In the genomic region with DNA sequence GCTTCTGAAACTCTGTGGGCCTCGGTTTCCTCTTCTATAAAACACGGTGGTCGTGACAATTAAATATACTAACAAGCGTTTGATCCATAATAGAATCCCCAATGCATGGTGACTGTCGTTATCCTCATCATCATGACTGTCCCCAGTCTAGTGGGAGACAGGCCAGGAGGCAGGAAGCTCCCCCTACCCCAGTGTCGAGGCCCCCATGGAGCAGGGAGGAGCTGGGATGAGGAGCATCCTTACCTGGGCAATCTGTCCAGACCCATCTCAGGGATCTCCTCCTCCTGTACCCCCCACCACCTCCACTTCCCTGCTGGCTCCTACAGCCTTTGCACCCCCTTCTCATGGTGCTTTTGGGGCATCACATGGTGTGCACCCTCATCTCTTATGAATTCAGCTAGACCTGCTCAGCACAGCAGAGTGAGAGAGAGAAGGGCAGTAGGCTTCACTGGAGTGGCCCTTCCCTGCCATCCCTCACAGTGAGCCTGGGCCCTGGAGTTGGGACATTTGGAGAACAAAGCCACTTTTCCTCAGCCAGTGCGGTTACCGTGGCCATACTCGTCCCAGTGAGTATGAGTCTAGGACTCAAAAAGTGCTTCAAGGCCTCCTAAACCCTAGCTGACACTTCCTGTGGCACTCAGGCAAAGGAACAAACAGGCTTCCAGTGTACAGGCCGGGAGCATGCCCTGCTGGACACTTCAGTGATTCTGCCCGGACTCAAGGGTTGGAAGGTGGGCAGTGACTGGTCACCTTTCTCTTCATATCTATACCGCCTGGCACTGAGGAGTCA, we compare ENCODE assay signal across 14 cellular contexts.
A peak's percentile ranks its signal among the peaks of the same experiment; 100 is the strongest.
DNase-seq lines count a peak whose midpoint lies in the region; ATAC-seq and TF ChIP-seq lines count a peak whose summit lies in the region.
"Had no signal": no experiment of that assay in that cellular context is flagged by ENCODE, and none has a peak within 500 bp of the region (broad histone marks: within the 10 kb centered on the region; RNA-seq: fewer than 3 reads in every experiment).

No MANE protein-coding gene starts in this region.

- CTCF ChIA-PET in activated CD4-positive, alpha-beta T cell treated with anti-CD3 and anti-CD28 coated beads for 36 hours (lab: Charles Lee) = interaction anchor here (1.1 to 2.1 kb wide), 5 partner anchors 17 to 139 kb away, joined by 3 to 7 read pairs (median 4); no protein-coding TSS in a partner anchor

- H3K9ac ChIP-seq in OCI-LY3 (ENCODE audit: low read length) = peak overlapping the region; percentile 10; the same call in 1 of the 2 replicates

- H3K27me3 ChIP-seq in OCI-LY3 (ENCODE audit: low read depth, low read length) = no peaks in the 10 kb centered on the region

- no peak overlapping the region for H2AFZ ChIP-seq in OCI-LY3 (ENCODE audit: low read depth, low read length)

- peaks cover 10% of the 10 kb centered on the region for H3K36me3 ChIP-seq in OCI-LY3 (replicated peaks; ENCODE audit: low read depth, low read length)

- no peak for ATAC-seq in activated CD4-positive, alpha-beta T cell treated with anti-CD3 and anti-CD28 coated beads for 36 hours
- ATAC-seq in central memory CD8-positive, alpha-beta T cell (replicated peaks; ENCODE audit: extremely low read depth, poor library complexity, severe bottlenecking) = no peak
- no peak for ATAC-seq in stimulated activated naive CD8-positive, alpha-beta T cell treated with anti-CD3 and anti-CD28 coated beads, Interleukin-15, amount 100 ng/mL, for 72 hours
- ATAC-seq: left cardiac atrium had no signal

- no peak for DNase-seq in activated CD4-positive, alpha-beta T cell treated with anti-CD3 and anti-CD28 coated beads for 36 hours
- DNase-seq in activated CD4-positive, alpha-beta T cell treated with anti-CD3 and anti-CD28 coated beads, Interleukin-2, amount 50 U/mL, for 1 hour = no peak
- DNase-seq in central memory CD8-positive, alpha-beta T cell (ENCODE audit: low spot score in 2 of 2) = no peak
- no peak for DNase-seq in stimulated activated naive CD8-positive, alpha-beta T cell treated with anti-CD3 and anti-CD28 coated beads, Interleukin-15, amount 100 ng/mL, for 72 hours
- DNase-seq in NCI-H187 (lab: John Stamatoyannopoulos, UW) (no peak), NCI-H345 (lab: John Stamatoyannopoulos, UW) (no peak), NCI-H2171 (lab: John Stamatoyannopoulos, UW) (no peak)
- DNase-seq: 8988T, erythroblast, left cardiac atrium, NCI-H226, OCI-M1, right cardiac atrium had no signal

- H3K27ac ChIP-seq in OCI-LY3 (ENCODE audit: low read length) = peak overlapping the region; percentile 67; the same call in 1 of the 2 replicates

- no peaks in the 10 kb centered on the region for H3K9me3 ChIP-seq in OCI-LY3 (ENCODE audit: insufficient read depth, low read length)

- H3K79me2 ChIP-seq in OCI-LY3 (ENCODE audit: low read length) = no peaks in the 10 kb centered on the region

- H4K20me1 ChIP-seq in OCI-LY3 (ENCODE audit: insufficient read depth, low read length) = no peaks in the 10 kb centered on the region

- H3K9me3 Mint-ChIP-seq in activated CD4-positive, alpha-beta T cell treated with anti-CD3 and anti-CD28 coated beads for 36 hours (ENCODE audit: low read depth) = no peaks in the 10 kb centered on the region
- H3K9me3 Mint-ChIP-seq in central memory CD8-positive, alpha-beta T cell = no peaks in the 10 kb centered on the region
- no peaks in the 10 kb centered on the region for H3K9me3 Mint-ChIP-seq in stimulated activated naive CD8-positive, alpha-beta T cell treated with anti-CD3 and anti-CD28 coated beads, Interleukin-15, amount 100 ng/mL, for 72 hours

- peak overlapping the region; percentile 54; the same call in 1 of the 2 replicates for H3K4me2 ChIP-seq in OCI-LY3 (ENCODE audit: low read length)

- POLR2A ChIA-PET in activated CD4-positive, alpha-beta T cell treated with anti-CD3 and anti-CD28 coated beads for 36 hours (lab: Charles Lee) = interaction anchor here (0.6 to 2.6 kb wide), 4 partner anchors 12 to 41 kb away, joined by 3 to 15 read pairs (median 12); no protein-coding TSS in a partner anchor

- no peak overlapping the region for H3K4me3 ChIP-seq in OCI-LY3 (ENCODE audit: low read length)

- no peak for TF ChIP-seq CTCF in OCI-LY3 (IDR thresholded peaks at IDR 0.05; ENCODE audit: low read depth, low read length)

- H3K4me1 Mint-ChIP-seq in activated CD4-positive, alpha-beta T cell treated with anti-CD3 and anti-CD28 coated beads for 36 hours = peaks cover 93% of the 10 kb centered on the region
- peaks cover 25% of the 10 kb centered on the region for H3K4me1 Mint-ChIP-seq in central memory CD8-positive, alpha-beta T cell
- H3K4me1 Mint-ChIP-seq in stimulated activated naive CD8-positive, alpha-beta T cell treated with anti-CD3 and anti-CD28 coated beads, Interleukin-15, amount 100 ng/mL, for 72 hours = peaks cover 87% of the 10 kb centered on the region

- H3K27ac Mint-ChIP-seq in activated CD4-positive, alpha-beta T cell treated with anti-CD3 and anti-CD28 coated beads for 36 hours = peak overlapping the region; percentile 99
- H3K27ac Mint-ChIP-seq in central memory CD8-positive, alpha-beta T cell (ENCODE audit: low read depth) = peak overlapping the region; percentile 74
- H3K27ac Mint-ChIP-seq in stimulated activated naive CD8-positive, alpha-beta T cell treated with anti-CD3 and anti-CD28 coated beads, Interleukin-15, amount 100 ng/mL, for 72 hours = peak overlapping the region; percentile 89 to 99

- intact Hi-C loops in activated CD4-positive, alpha-beta T cell treated with anti-CD3 and anti-CD28 coated beads for 36 hours (cut with DNase I, micrococcal nuclease) = loop anchor here (5.0 to 10.0 kb wide), 5 partner anchors 264 to 1519 kb away; partner anchors contain the start of genes LITAF (in 1 of the 2) and NUBP1 (in 1 of the 2)

- peaks cover 49% of the 10 kb centered on the region for H3K4me1 ChIP-seq in OCI-LY3 (ENCODE audit: low read length)

- H3K36me3 Mint-ChIP-seq in activated CD4-positive, alpha-beta T cell treated with anti-CD3 and anti-CD28 coated beads for 36 hours (ENCODE audit: low read depth) = peaks cover 21% of the 10 kb centered on the region
- H3K36me3 Mint-ChIP-seq in central memory CD8-positive, alpha-beta T cell (ENCODE audit: insufficient read depth) = peaks cover 2% of the 10 kb centered on the region

- peak overlapping the region; percentile 29 for H3K4me3 Mint-ChIP-seq in activated CD4-positive, alpha-beta T cell treated with anti-CD3 and anti-CD28 coated beads for 36 hours
- H3K4me3 Mint-ChIP-seq in central memory CD8-positive, alpha-beta T cell = peak overlapping the region; percentile 10
- peak overlapping the region; percentile 40 to 49 for H3K4me3 Mint-ChIP-seq in stimulated activated naive CD8-positive, alpha-beta T cell treated with anti-CD3 and anti-CD28 coated beads, Interleukin-15, amount 100 ng/mL, for 72 hours

- H3K27me3 Mint-ChIP-seq in activated CD4-positive, alpha-beta T cell treated with anti-CD3 and anti-CD28 coated beads for 36 hours = no peaks in the 10 kb centered on the region
- no peaks in the 10 kb centered on the region for H3K27me3 Mint-ChIP-seq in central memory CD8-positive, alpha-beta T cell
- no peaks in the 10 kb centered on the region for H3K27me3 Mint-ChIP-seq in stimulated activated naive CD8-positive, alpha-beta T cell treated with anti-CD3 and anti-CD28 coated beads, Interleukin-15, amount 100 ng/mL, for 72 hours
